ENCODE assay signal across 13 cellular contexts in the genomic region with DNA sequence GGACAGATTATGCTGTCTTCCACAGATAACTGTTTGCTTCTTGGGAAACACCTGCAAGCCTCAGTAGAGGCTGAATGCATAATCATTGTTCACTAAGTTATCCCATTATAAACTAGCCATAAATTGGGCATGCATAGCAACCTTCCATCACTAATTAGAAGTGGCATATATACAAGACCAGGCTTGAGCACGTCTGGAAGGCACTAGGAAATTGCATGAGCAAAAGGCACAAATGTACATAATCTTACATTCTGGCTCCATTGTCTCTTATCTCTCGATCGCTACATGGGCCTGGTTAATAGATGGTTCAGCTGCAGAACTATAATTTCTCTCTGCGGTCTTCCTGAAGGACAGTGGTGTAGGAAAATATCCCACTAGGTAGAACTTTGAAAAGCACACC.
DNase-seq lines count a peak whose midpoint lies in the region; ATAC-seq lines count a peak whose summit lies in the region.
"Had no signal": no experiment of that assay in that cellular context is flagged by ENCODE, and none has a peak within 500 bp of the region (broad histone marks: within the 10 kb centered on the region; RNA-seq: fewer than 3 reads in every experiment).

No MANE protein-coding gene starts in this region.

- DNase-seq in NCI-H1417 (lab: John Stamatoyannopoulos, UW) (peak in 2 of 3 experiments; percentile 30 to 73), NCI-H1417 treated with DMSO at 0.1 percent for 48 hours (lab: John Stamatoyannopoulos, UW) (no peak), NCI-H146 (lab: John Stamatoyannopoulos, UW) (peak; percentile 94), NCI-H69 (lab: John Stamatoyannopoulos, UW) (peak; percentile 95), SKM-1 (lab: John Stamatoyannopoulos, UW; ENCODE audit: unreplicated experiment) (no peak), NCI-H524 treated with DMSO at 0.1 percent for 48 hours (lab: John Stamatoyannopoulos, UW) (no peak)
- DNase-seq: CD8-positive, alpha-beta memory T cell; DMS79; GM23248; H7; IMR-90 had no signal

- no peak for ATAC-seq in HG02840 (IDR thresholded peaks at IDR 0.05; ENCODE audit: low FRiP score, unreplicated experiment)
- ATAC-seq: GM12878 had no signal

Comparison
In these comparisons a context has a peak if more than half of its experiments do, and no peak if none do; other contexts are left out.
1. DNase-seq: peak in NCI-H1417 (2 of 3), NCI-H146 (single experiment) and NCI-H69 (single experiment); none in NCI-H1417 treated with DMSO at 0.1 percent for 48 hours (single experiment), SKM-1 (single experiment) and NCI-H524 treated with DMSO at 0.1 percent for 48 hours (single experiment).